ENCODE assay signal across 29 cellular contexts in genomic region chr10:102262744-102263370, GRCh38. TPM values are rescaled to one million over a fixed set of nuclear protein-coding genes. Genes with fewer than 3 reads are reported as not detected.
DNase-seq lines count a peak whose midpoint lies in the region; ATAC-seq, FAIRE-seq and TF ChIP-seq lines count a peak whose summit lies in the region.
"Had no signal": no experiment of that assay in that cellular context is flagged by ENCODE, and none has a peak within 500 bp of the region (broad histone marks: within the 10 kb centered on the region; RNA-seq: fewer than 3 reads in every experiment).

No MANE protein-coding gene starts in this region.

- H3K4me3 ChIP-seq in astrocyte of the spinal cord (ENCODE audit: low read depth, low read length) = no peak overlapping the region
- H3K4me3 ChIP-seq in psoas muscle = peak overlapping the region; percentile 1
- no peak overlapping the region for H3K4me3 ChIP-seq in transverse colon
- no peak overlapping the region for H3K4me3 ChIP-seq in small intestine (ENCODE audit: low read depth in 1 of 2, low read length in 2 of 2)
- H3K4me3 ChIP-seq: lower lobe of right lung had no signal

- H3K27me3 ChIP-seq in psoas muscle (ENCODE audit: insufficient read depth in 3 of 3, low read length in 2 of 3) (no peaks in the 10 kb centered on the region), transverse colon (no peaks in the 10 kb centered on the region), small intestine (ENCODE audit: control insufficient read depth in 2 of 2, insufficient read depth in 2 of 2, low read length in 2 of 2) (no peaks in the 10 kb centered on the region)
- H3K27me3 ChIP-seq: neutrophil had no signal

- WGBS in psoas muscle, 3 donors = 37 to 67% (median 38%) methylated on average over 4 of the region's 4 CpGs
- WGBS in transverse colon (ENCODE audit: low coverage in 1 of 2), 2 donors = 90 to 92% methylated on average over 4 of the region's 4 CpGs
- 71 to 84% (median 81%) methylated on average over 4 of the region's 4 CpGs for WGBS in small intestine, 3 donors

- TF ChIP-seq CTCF in astrocyte of the spinal cord (IDR thresholded peaks at IDR 0.05; ENCODE audit: low read depth, low read length) (no peak), psoas muscle (IDR thresholded peaks at IDR 0.05) (no peak), transverse colon (IDR thresholded peaks at IDR 0.05) (no peak)

- intact Hi-C loops in psoas muscle (cut with DNase I) (no loop called here), transverse colon (cut with DNase I; ENCODE audit: low total_unique reads) (no loop called here)

- no peak for FAIRE-seq in small intestine (lab: Jason Lieb, UNC)
- FAIRE-seq: RCC 7860 had no signal

- no peak overlapping the region for H3K27ac Mint-ChIP-seq in activated T-cell treated with anti-CD3 and anti-CD28 coated beads, Interleukin-2, amount 50 U/mL, for 24 hours
- H3K27ac Mint-ChIP-seq: activated CD8-positive, alpha-beta T cell treated with anti-CD3 and anti-CD28 coated beads for 36 hours; activated naive CD8-positive, alpha-beta T cell treated with anti-CD3 and anti-CD28 coated beads, Interleukin-2, amount 10 ng/mL, durations not matched to agents 7 days and 5 days had no signal

- H3K9me3 ChIP-seq in psoas muscle = no peaks in the 10 kb centered on the region
- H3K9me3 ChIP-seq in transverse colon = no peaks in the 10 kb centered on the region
- H3K9me3 ChIP-seq in small intestine (ENCODE audit: control insufficient read depth, low read depth) = no peaks in the 10 kb centered on the region
- H3K9me3 ChIP-seq: lower lobe of right lung, neutrophil had no signal

- no peak overlapping the region for H3K4me3 Mint-ChIP-seq in activated T-cell treated with anti-CD3 and anti-CD28 coated beads, Interleukin-2, amount 50 U/mL, for 24 hours
- H3K4me3 Mint-ChIP-seq: activated CD8-positive, alpha-beta T cell treated with anti-CD3 and anti-CD28 coated beads for 36 hours; activated naive CD8-positive, alpha-beta T cell treated with anti-CD3 and anti-CD28 coated beads, Interleukin-2, amount 10 ng/mL, durations not matched to agents 7 days and 5 days had no signal

- peaks cover 82% of the 10 kb centered on the region for H3K36me3 Mint-ChIP-seq in activated T-cell treated with anti-CD3 and anti-CD28 coated beads, Interleukin-2, amount 50 U/mL, for 24 hours (ENCODE audit: low read depth)

- H3K4me1 Mint-ChIP-seq in activated T-cell treated with anti-CD3 and anti-CD28 coated beads, Interleukin-2, amount 50 U/mL, for 24 hours (ENCODE audit: low read depth) = peaks cover 53% of the 10 kb centered on the region

- H3K36me3 ChIP-seq in psoas muscle (ENCODE audit: insufficient read depth in 1 of 2, low read depth in 1 of 2) (peaks cover 0 to 24% of the 10 kb centered on the region in 2 donors), transverse colon (peaks cover 0 to 24% (median 7%) of the 10 kb centered on the region in 4 donors), small intestine (ENCODE audit: control insufficient read depth in 2 of 2, insufficient read depth in 2 of 2, low read length in 2 of 2) (peaks cover 5% of the 10 kb centered on the region in 2 donors)

- H3K9me3 Mint-ChIP-seq in activated T-cell treated with anti-CD3 and anti-CD28 coated beads, Interleukin-2, amount 50 U/mL, for 24 hours = no peaks in the 10 kb centered on the region
- H3K9me3 Mint-ChIP-seq: activated CD8-positive, alpha-beta T cell treated with anti-CD3 and anti-CD28 coated beads for 36 hours; activated naive CD8-positive, alpha-beta T cell treated with anti-CD3 and anti-CD28 coated beads, Interleukin-2, amount 10 ng/mL, durations not matched to agents 7 days and 5 days had no signal

- DNase-seq in EH (ENCODE audit: low read depth) (peak; percentile 40), astrocyte of the spinal cord (ENCODE audit: low read depth, low spot score) (peak; percentile 19), iris pigment epithelial cell (ENCODE audit: low read depth) (peak; percentile 49), psoas muscle (no peak), transverse colon (no peak), small intestine (no peak)
- DNase-seq in activated T-cell treated with anti-CD3 and anti-CD28 coated beads, Interleukin-2, amount 50 U/mL, for 24 hours = no peak
- DNase-seq: activated CD4-positive, alpha-beta T cell treated with anti-CD3 and anti-CD28 coated beads for 1 hour; activated CD8-positive, alpha-beta T cell treated with anti-CD3 and anti-CD28 coated beads for 36 hours; activated effector memory CD4-positive, alpha-beta T cell treated with anti-CD3 and anti-CD28 coated beads, Interleukin-2, amount 50 U/mL, for 16 hours; activated naive CD8-positive, alpha-beta T cell treated with anti-CD3 and anti-CD28 coated beads, Interleukin-2, amount 10 ng/mL, durations not matched to agents 7 days and 5 days; activated T-cell treated with anti-CD3 and anti-CD28 coated beads for 4 hours; EL; IMR-90; islet precursor cell; lower lobe of right lung; NCI-H1092 treated with DMSO at 0.1 percent for 48 hours; NCI-H1930; NCI-H2227 treated with DMSO at 0.1 percent for 48 hours; NCI-H69; trophoblast cell had no signal

- in situ Hi-C loops in astrocyte of the spinal cord (cut with HindIII; ENCODE audit: low sequenced_read_pairs) = no loop called here
- in situ Hi-C loops in transverse colon (cut with MboI; ENCODE audit: low pct_ligation_motif_present in 1 of 4, low pct_unique_long_range_greater_than_20kb in 1 of 4, low sequenced_read_pairs in 3 of 4) = no loop called here

- H3K27ac ChIP-seq in psoas muscle (peak overlapping the region; percentile 71), transverse colon (no peak overlapping the region), small intestine (ENCODE audit: low read depth in 1 of 2, low read length in 1 of 2) (no peak overlapping the region)
- H3K27ac ChIP-seq: C4-2B, epithelial cell of prostate, lower lobe of right lung, neutrophil had no signal

- H3K4me1 ChIP-seq in psoas muscle (peaks cover 71% of the 10 kb centered on the region), transverse colon (peaks cover 2 to 21% (median 12%) of the 10 kb centered on the region in 4 donors), small intestine (ENCODE audit: control insufficient read depth in 2 of 2, insufficient read depth in 1 of 2, low read depth in 1 of 2, low read length in 1 of 2) (peaks cover 0 to 3% of the 10 kb centered on the region in 2 donors)

- peak in 2 of 4 donors; percentile 27 to 44 for ATAC-seq in psoas muscle
- ATAC-seq in HG03565 (IDR thresholded peaks at IDR 0.05; ENCODE audit: unreplicated experiment) = no peak
- ATAC-seq: activated CD8-positive, alpha-beta T cell treated with anti-CD3 and anti-CD28 coated beads for 36 hours; lower lobe of right lung had no signal

- no peak for TF ChIP-seq EP300 in transverse colon (IDR thresholded peaks at IDR 0.05; ENCODE audit: low read depth)

- H3K27me3 Mint-ChIP-seq in activated T-cell treated with anti-CD3 and anti-CD28 coated beads, Interleukin-2, amount 50 U/mL, for 24 hours = no peaks in the 10 kb centered on the region
- H3K27me3 Mint-ChIP-seq: activated CD8-positive, alpha-beta T cell treated with anti-CD3 and anti-CD28 coated beads for 36 hours; activated naive CD8-positive, alpha-beta T cell treated with anti-CD3 and anti-CD28 coated beads, Interleukin-2, amount 10 ng/mL, durations not matched to agents 7 days and 5 days had no signal

- TF ChIP-seq POLR2A in transverse colon (IDR thresholded peaks at IDR 0.05) = no peak

RNA-seq across cellular contexts. Expression of gene GBF1, which starts 17.5 kb away (rescaled TPM):
- total RNA-seq in psoas muscle (10 to 100 TPM; 40.8 to 47.1 (median 44.2) TPM), transverse colon (10 to 100 TPM; 60.5 to 97.6 (median 67.5) TPM)
- polyA plus RNA-seq in psoas muscle (10 to 100 TPM; 14.1 to 32.0 (median 15.8) TPM), small intestine (10 to 100 TPM; 13.2 to 20.4 (median 16.5) TPM)

RNA-seq across cellular contexts. Expression of gene PITX3, which starts 21.5 kb away (rescaled TPM):
- total RNA-seq in psoas muscle = 1 to 10 TPM; 6.9 to 9.7 (median 8.8) TPM
- polyA plus RNA-seq in psoas muscle = 1 to 10 TPM; 2.0 to 7.6 (median 4.5) TPM
- total RNA-seq in transverse colon = not detected
- polyA plus RNA-seq in small intestine = not detected
- total RNA-seq: activated naive CD8-positive, alpha-beta T cell treated with anti-CD3 and anti-CD28 coated beads, Interleukin-2, amount 10 ng/mL, durations not matched to agents 7 days and 5 days; cerebellum; IMR-90; lower lobe of right lung; SK-MEL-5; T-helper 1 cell treated with Interleukin-12 subunit alpha and Interleukin-12 subunit beta and Interleukin-4 antibody, amounts not matched to agents 30 ng/mL and 1 ng/mL, for 36 hours had no signal
- polyA plus RNA-seq: IMR-90 had no signal

RNA-seq across cellular contexts. Expression of gene ELOVL3, which starts 36.8 kb away (rescaled TPM):
- total RNA-seq in psoas muscle = under 1 TPM in 3 of 4 donors, not detected in 1; 0.25 to 0.54 (median 0.26) TPM
- under 1 TPM; 0.17 to 0.32 (median 0.26) TPM for polyA plus RNA-seq in psoas muscle
- total RNA-seq in transverse colon = not detected
- polyA plus RNA-seq in small intestine = under 1 TPM in 1 of 3 donors, not detected in 2; 0.42 TPM
- total RNA-seq: activated CD8-positive, alpha-beta T cell treated with anti-CD3 and anti-CD28 coated beads for 36 hours; T-helper 1 cell treated with Interleukin-12 subunit alpha and Interleukin-12 subunit beta and Interleukin-4 antibody, amounts not matched to agents 30 ng/mL and 1 ng/mL, for 36 hours had no signal

Comparison
In these comparisons a context has a peak if more than half of its experiments do, and no peak if none do; other contexts are left out.
1. DNase-seq: peak in EH (single experiment), astrocyte of the spinal cord (single experiment) and iris pigment epithelial cell (single experiment); none in psoas muscle (0 of 2), transverse colon (single experiment), activated T-cell treated with anti-CD3 and anti-CD28 coated beads, Interleukin-2, amount 50 U/mL, for 24 hours (single experiment) and small intestine (single experiment).
2. RNA of gene PITX3, which starts 21.5 kb away (total RNA-seq): 6.9 to 9.7 TPM in psoas muscle; not detected in transverse colon; every median in the first group is over 4 times any median in the second.